Comparison of ENCODE assay signal across 20 cellular contexts in genomic region chr2:191892391-191892790, GRCh38. TPM values are rescaled to one million over a fixed set of nuclear protein-coding genes. Genes with fewer than 3 reads are reported as not detected.
A peak's percentile ranks its signal among the peaks of the same experiment; 100 is the strongest.
DNase-seq lines count a peak whose midpoint lies in the region; ATAC-seq and TF ChIP-seq lines count a peak whose summit lies in the region.
"Had no signal": no experiment of that assay in that cellular context is flagged by ENCODE, and none has a peak within 500 bp of the region (broad histone marks: within the 10 kb centered on the region; RNA-seq: fewer than 3 reads in every experiment).

No MANE protein-coding gene starts in this region.

- ATAC-seq in HG03457 (IDR thresholded peaks at IDR 0.05; ENCODE audit: unreplicated experiment) (no peak), GM18511 (IDR thresholded peaks at IDR 0.05; ENCODE audit: unreplicated experiment) (no peak), HG03280 (IDR thresholded peaks at IDR 0.05; ENCODE audit: unreplicated experiment) (no peak)
- ATAC-seq: activated naive CD8-positive, alpha-beta T cell treated with anti-CD3 and anti-CD28 coated beads, Interleukin-2, amount 50 U/mL, for 24 hours had no signal

- intact Hi-C loops in MCF 10A (cut with micrococcal nuclease) = no loop called here
- intact Hi-C loops in breast epithelium (cut with DNase I; ENCODE audit: low total_unique reads) = no loop called here

- H3K4me3 Mint-ChIP-seq in MCF 10A (ENCODE audit: unreplicated experiment) = peak overlapping the region; percentile 35
- H3K4me3 Mint-ChIP-seq: activated naive CD8-positive, alpha-beta T cell treated with anti-CD3 and anti-CD28 coated beads, Interleukin-2, amount 50 U/mL, for 24 hours; T-helper 1 cell treated with Interleukin-12 subunit alpha and Interleukin-12 subunit beta and Interleukin-4 antibody, amounts not matched to agents 30 μg/mL and 1 μg/mL, for 36 hours had no signal

- no peaks in the 10 kb centered on the region for H3K36me3 Mint-ChIP-seq in MCF 10A (ENCODE audit: insufficient read depth, unreplicated experiment)

- peak overlapping the region; percentile 0 for H3K27ac Mint-ChIP-seq in MCF 10A (ENCODE audit: low read depth, unreplicated experiment)
- H3K27ac Mint-ChIP-seq: activated naive CD8-positive, alpha-beta T cell treated with anti-CD3 and anti-CD28 coated beads, Interleukin-2, amount 50 U/mL, for 24 hours; T-helper 1 cell treated with Interleukin-12 subunit alpha and Interleukin-12 subunit beta and Interleukin-4 antibody, amounts not matched to agents 30 μg/mL and 1 μg/mL, for 36 hours had no signal

- H3K9me3 ChIP-seq in breast epithelium = no peaks in the 10 kb centered on the region
- H3K9me3 ChIP-seq: esophagus muscularis mucosa, Peyer's patch had no signal

- no peaks in the 10 kb centered on the region for H3K36me3 ChIP-seq in breast epithelium
- H3K36me3 ChIP-seq: esophagus muscularis mucosa, Peyer's patch, spleen had no signal

- no peaks in the 10 kb centered on the region for H3K27me3 ChIP-seq in breast epithelium
- H3K27me3 ChIP-seq: esophagus muscularis mucosa, Peyer's patch, spleen had no signal

- no peak for TF ChIP-seq CTCF in MCF 10A (IDR thresholded peaks at IDR 0.05; ENCODE audit: unreplicated experiment)
- no peak for TF ChIP-seq CTCF in breast epithelium (IDR thresholded peaks at IDR 0.05)
- TF ChIP-seq CTCF in fibroblast of pulmonary artery (IDR thresholded peaks at IDR 0.05; ENCODE audit: low read length, missing control alignments) = no peak

- H3K27ac ChIP-seq in breast epithelium = no peak overlapping the region
- H3K27ac ChIP-seq: coronary artery, esophagus muscularis mucosa, Peyer's patch, spleen had no signal

- no peaks in the 10 kb centered on the region for H3K4me1 ChIP-seq in breast epithelium
- H3K4me1 ChIP-seq: Peyer's patch, spleen had no signal

- POLR2A ChIA-PET in MCF 10A (lab: Yijun Ruan, JAX) = interaction anchor here (0.6 to 1.5 kb wide), 5 partner anchors 21 to 976 kb away, joined by 3 to 6 read pairs (median 5); partner anchors contain the start of genes CAVIN2 and NABP1

- BruUV-seq in MCF 10A (replicated peaks; lab: Mats Ljungman, UMichigan) = no TSS peak

- peak; percentile 85 for DNase-seq in MCF 10A (ENCODE audit: unreplicated experiment)
- DNase-seq in breast epithelium (ENCODE audit: low spot score in 2 of 2) = no peak
- DNase-seq in RPMI7951 (ENCODE audit: low read depth) = peak; percentile 85
- peak; percentile 91 for DNase-seq in fibroblast of pulmonary artery (ENCODE audit: low read depth)
- peak; percentile 57 for DNase-seq in stromal cell of bone marrow (ENCODE audit: low read depth)
- DNase-seq: activated naive CD8-positive, alpha-beta T cell treated with anti-CD3 and anti-CD28 coated beads, Interleukin-2, amount 50 U/mL, for 24 hours; activated T-cell treated with anti-CD3 and anti-CD28 coated beads, Interleukin-2, amount 50 U/mL, for 1 hour; Calu3; mesendoderm; NCI-H1417 treated with DMSO at 0.1 percent for 48 hours; NCI-H446 treated with DMSO at 0.1 percent for 48 hours; occipital lobe; Peyer's patch; spleen had no signal

- no peaks in the 10 kb centered on the region for H3K9me3 Mint-ChIP-seq in MCF 10A (ENCODE audit: unreplicated experiment)
- H3K9me3 Mint-ChIP-seq: activated naive CD8-positive, alpha-beta T cell treated with anti-CD3 and anti-CD28 coated beads, Interleukin-2, amount 50 U/mL, for 24 hours; T-helper 1 cell treated with Interleukin-12 subunit alpha and Interleukin-12 subunit beta and Interleukin-4 antibody, amounts not matched to agents 30 μg/mL and 1 μg/mL, for 36 hours had no signal

- H3K4me3 ChIP-seq in breast epithelium (no peak overlapping the region), fibroblast of pulmonary artery (replicated peaks; ENCODE audit: low read depth, low read length) (no peak overlapping the region)
- H3K4me3 ChIP-seq: coronary artery, esophagus muscularis mucosa, Peyer's patch, spleen had no signal

- H3K4me1 Mint-ChIP-seq in MCF 10A (ENCODE audit: insufficient read depth, unreplicated experiment) = peaks cover 33% of the 10 kb centered on the region
- H3K4me1 Mint-ChIP-seq: activated naive CD8-positive, alpha-beta T cell treated with anti-CD3 and anti-CD28 coated beads, Interleukin-2, amount 50 U/mL, for 24 hours had no signal

- no peak for TF ChIP-seq POLR2A in breast epithelium (IDR thresholded peaks at IDR 0.05)

- no peaks in the 10 kb centered on the region for H3K27me3 Mint-ChIP-seq in MCF 10A (ENCODE audit: insufficient read depth, unreplicated experiment)

- CTCF ChIA-PET in MCF 10A (lab: Yijun Ruan, JAX) = interaction anchor here (0.6 to 3.5 kb wide), 2 partner anchors 23 to 90 kb away, joined by 3 to 23 read pairs; no protein-coding TSS in a partner anchor

RNA-seq across cellular contexts. Expression of gene CAVIN2, which starts 45.5 kb away (rescaled TPM):
- total RNA-seq in MCF 10A (2022) (14.7 and 16.4 TPM in 2 replicates), breast epithelium (10 to 100 TPM; 30.7 to 71.4 (median 31.3) TPM)
- total RNA-seq in RPMI7951 (2014; rRNA removed; shearing (Covaris generic)) = not detected in 2 replicates
- total RNA-seq: Calu3 had no signal

Comparison
In these comparisons a context has a peak if more than half of its experiments do, and no peak if none do; other contexts are left out.
1. DNase-seq: peak in MCF 10A (single experiment), RPMI7951 (single experiment), fibroblast of pulmonary artery (single experiment) and stromal cell of bone marrow (single experiment); none in breast epithelium (0 of 2).
2. RNA of gene CAVIN2, which starts 45.5 kb away (total RNA-seq): 30.7 to 71.4 TPM in breast epithelium and 14.7 to 16.4 TPM in MCF 10A; not detected in RPMI7951; every median in the first group is over 10 times any median in the second.